Comparison of ENCODE assay signal across 28 cellular contexts in the genomic region with DNA sequence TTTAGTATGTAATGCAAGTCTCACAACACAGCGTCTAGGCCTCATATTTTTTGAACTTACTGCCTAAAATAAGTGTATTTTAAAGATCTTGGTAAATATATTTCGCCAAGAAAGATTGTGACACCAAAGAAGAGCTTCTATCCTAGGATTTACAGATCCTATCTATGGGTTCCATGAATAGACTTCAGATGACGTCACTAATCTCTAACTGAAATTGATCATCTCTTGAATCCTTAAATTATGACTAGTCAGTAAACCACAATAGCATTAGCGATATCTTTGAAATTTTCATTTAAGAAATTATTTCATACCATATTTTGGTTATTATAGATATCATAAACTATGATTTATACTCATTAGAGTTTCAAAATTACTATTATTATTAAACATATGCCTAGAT.
"Had no signal": no experiment of that assay in that cellular context is flagged by ENCODE, and none has a peak within 500 bp of the region (broad histone marks: within the 10 kb centered on the region; RNA-seq: fewer than 3 reads in every experiment).

No MANE protein-coding gene starts in this region.

- H3K27me3 ChIP-seq: neural progenitor cell, ovary, spleen, suprapubic skin, testis, tibial artery, transverse colon, upper lobe of right lung, uterus had no signal

- H3K9me3 ChIP-seq: ovary, psoas muscle, spleen, suprapubic skin, testis, tibial artery, transverse colon, upper lobe of right lung, uterus had no signal

- DNase-seq: natural killer cell; occipital lobe; ovary; posterior cingulate gyrus; psoas muscle; right cardiac atrium; spleen; stimulated activated CD4-positive, alpha-beta T cell treated with anti-CD3 and anti-CD28 coated beads, Interleukin-12 subunit alpha, Interleukin-12 subunit beta, amount 100 ng/mL, for 4 hours; stimulated activated CD4-positive, alpha-beta T cell treated with anti-CD3 and anti-CD28 coated beads, Interleukin-1b, Interleukin-23, amount 100 ng/mL, for 48 hours; stimulated activated CD4-positive, alpha-beta T cell treated with anti-CD3 and anti-CD28 coated beads, Interleukin-4, amount 100 ng/mL, for 1 hour; stimulated activated CD4-positive, alpha-beta T cell treated with anti-CD3 and anti-CD28 coated beads, Interleukin-4, amount 100 ng/mL, for 4 hours; stimulated activated CD8-positive, alpha-beta memory T cell treated with anti-CD3 and anti-CD28 coated beads, Interleukin-4, amount 100 ng/mL, for 48 hours; stimulated activated naive CD4-positive, alpha-beta T cell; stimulated activated naive CD8-positive, alpha-beta T cell treated with anti-CD3 and anti-CD28 coated beads, Interleukin-15, amount 100 ng/mL, for 72 hours; stimulated activated naive CD8-positive, alpha-beta T cell treated with anti-CD3 and anti-CD28 coated beads, Interleukin-15, Interleukin-2, amounts not matched to agents 100 U/mL and 50 U/mL, for 24 hours; substantia nigra; testis; tibial artery; transverse colon; upper lobe of right lung; uterus had no signal

- H3K4me3 ChIP-seq: neural progenitor cell, ovary, psoas muscle, skin epidermis, smooth muscle cell, spleen, suprapubic skin, testis, tibial artery, transverse colon, upper lobe of right lung, uterus had no signal

- H3K36me3 ChIP-seq: neural progenitor cell, ovary, spleen, suprapubic skin, tibial artery, transverse colon, upper lobe of right lung, uterus had no signal

- H3K4me2 ChIP-seq: neural progenitor cell, smooth muscle cell had no signal

- H3K9ac ChIP-seq: neural progenitor cell, parathyroid adenoma had no signal

- H3K4me1 ChIP-seq: parathyroid adenoma, psoas muscle, spleen, suprapubic skin, testis, tibial artery, transverse colon, upper lobe of right lung, uterus had no signal

- H3K27ac ChIP-seq: neural progenitor cell, ovary, parathyroid adenoma, psoas muscle, skin epidermis, spleen, suprapubic skin, testis, tibial artery, transverse colon, upper lobe of right lung, uterus had no signal

- ATAC-seq: natural killer cell; psoas muscle; right cardiac atrium; sciatic nerve; stimulated activated memory B cell treated with anti-CD40 and anti-IgM and Interleukin-4, amounts not matched to agents 10 μg/mL and 1 μg/mL and 100 μg/mL, for 72 hours; stimulated activated naive CD8-positive, alpha-beta T cell treated with anti-CD3 and anti-CD28 coated beads, Interleukin-15, amount 100 ng/mL, for 72 hours; stimulated activated naive CD8-positive, alpha-beta T cell treated with anti-CD3 and anti-CD28 coated beads, Interleukin-15, Interleukin-2, amounts not matched to agents 100 U/mL and 50 U/mL, for 24 hours; upper lobe of right lung had no signal

- H2AFZ ChIP-seq: neural progenitor cell, parathyroid adenoma had no signal

- H3K79me2 ChIP-seq: parathyroid adenoma had no signal
